Comparison of ENCODE assay signal across 26 cellular contexts in genomic region chr4:4486969-4487368, GRCh38.
"Had no signal": no experiment of that assay in that cellular context is flagged by ENCODE, and none has a peak within 500 bp of the region (broad histone marks: within the 10 kb centered on the region; RNA-seq: fewer than 3 reads in every experiment).

No MANE protein-coding gene starts in this region.

- H3K27me3 ChIP-seq: adrenal gland, body of pancreas, breast epithelium, MG63, SJCRH30 had no signal

- H3K36me3 ChIP-seq: adrenal gland, breast epithelium, MG63, SJCRH30, WERI-Rb-1 had no signal

- ATAC-seq: activated CD8-positive, alpha-beta T cell treated with anti-CD3 and anti-CD28 coated beads, Interleukin-2, amount 10 ng/mL, durations not matched to agents 7 days and 5 days; activated naive CD4-positive, alpha-beta T cell treated with anti-CD3 and anti-CD28 coated beads, Interleukin-2, amount 50 U/mL, for 72 hours; body of pancreas had no signal

- H3K9me3 ChIP-seq: adrenal gland, body of pancreas, breast epithelium, MG63, SJCRH30 had no signal

- H3K27ac ChIP-seq: adrenal gland, body of pancreas, breast epithelium, SJCRH30, SK-N-MC, WERI-Rb-1 had no signal

- H3K4me1 ChIP-seq: SJCRH30 had no signal

- H3K4me3 ChIP-seq: adrenal gland, body of pancreas, breast epithelium, MG63, SJCRH30, SK-N-MC had no signal

- DNase-seq: activated CD4-positive, alpha-beta T cell treated with anti-CD3 and anti-CD28 coated beads, Interleukin-2, amount 10 ng/mL, durations not matched to agents 7 days and 5 days; activated CD4-positive, alpha-beta T cell treated with anti-CD3 and anti-CD28 coated beads, Interleukin-2, amount 50 U/mL, for 48 hours; activated CD8-positive, alpha-beta T cell treated with anti-CD3 and anti-CD28 coated beads, Interleukin-2, amount 10 ng/mL, durations not matched to agents 7 days and 5 days; activated gamma-delta T cell; activated naive CD4-positive, alpha-beta T cell treated with anti-CD3 and anti-CD28 coated beads for 36 hours; activated T-cell treated with anti-CD3 and anti-CD28 coated beads, Interleukin-2, amount 50 U/mL, for 24 hours; adrenal gland; body of pancreas; cerebellar nuclear complex; Kasumi-1; KG1; MG63; NCI-H1048; NCI-H1105 treated with DMSO at 0.1 percent for 48 hours; NCI-H1436; NCI-H1694; NCI-H2029; NCI-H2171; NCI-H510A; SHP77; SJCRH30; T1000; WERI-Rb-1 had no signal
